ENCODE assay signal across 8 cellular contexts in the genomic region with DNA sequence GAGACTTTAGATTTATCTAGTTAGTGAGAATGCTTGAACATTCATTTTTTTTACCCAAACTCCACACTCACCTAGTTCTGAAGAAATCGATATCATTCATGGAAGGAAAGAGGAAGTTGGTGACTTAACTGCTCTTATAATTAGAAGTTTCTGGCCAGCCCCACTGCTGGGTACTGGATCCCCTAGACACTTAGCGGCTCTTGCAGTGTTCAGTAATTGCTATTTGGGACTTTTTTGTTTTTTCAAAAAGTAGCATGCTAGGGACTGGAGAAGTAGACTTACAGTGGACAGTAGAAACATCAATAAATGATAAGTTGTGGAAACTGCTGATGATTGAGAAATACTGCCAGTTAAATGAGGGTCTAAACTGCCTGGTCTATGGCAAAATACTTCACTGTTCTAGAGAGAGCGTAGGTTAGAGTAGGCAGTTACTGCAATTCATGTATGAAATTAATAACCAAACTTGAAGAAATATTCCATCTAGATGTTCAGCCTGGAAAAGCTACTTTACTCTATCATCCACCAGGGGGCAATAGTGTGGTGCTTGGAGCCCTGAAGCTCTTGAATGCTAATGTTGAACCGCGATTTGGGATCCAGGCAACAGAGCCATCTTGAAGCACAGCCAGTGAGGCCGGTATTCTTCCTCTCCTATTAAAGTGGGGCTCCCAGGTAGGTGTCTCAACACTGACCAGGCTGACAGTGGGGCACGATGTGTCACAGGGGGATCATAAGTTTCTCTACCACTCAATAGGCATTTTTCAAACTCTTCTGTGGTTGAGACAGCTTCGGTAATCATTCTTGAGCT.
A peak's percentile ranks its signal among the peaks of the same experiment; 100 is the strongest.
DNase-seq lines count a peak whose midpoint lies in the region; ATAC-seq and TF ChIP-seq lines count a peak whose summit lies in the region.

No MANE protein-coding gene starts in this region.

- H3K4me2 ChIP-seq in PC-9: no peak overlapping the region

- intact Hi-C loops in PC-9 (cut with micrococcal nuclease; ENCODE audit: unreplicated experiment): loop anchor here (1.0 to 10.0 kb wide), 3 partner anchors 191 to 616 kb away; no protein-coding TSS in a partner anchor

- H3K27me3 ChIP-seq in PC-9 (ENCODE audit: insufficient read depth, low read depth) (no peaks in the 10 kb centered on the region), suprapubic skin (no peaks in the 10 kb centered on the region)
- peaks cover 5% of the 10 kb centered on the region for H3K27me3 ChIP-seq in effector memory CD4-positive, alpha-beta T cell (replicated peaks; ENCODE audit: control insufficient read depth, insufficient read depth, low read length, poor library complexity, severe bottlenecking)

- peak; percentile 82 for TF ChIP-seq CTCF in PC-9 (conservative IDR thresholded peaks at IDR 0.05)
- peak; percentile 16 to 67 for TF ChIP-seq CTCF in suprapubic skin (IDR thresholded peaks at IDR 0.05)

- H3K4me3 ChIP-seq in Jurkat, Clone E6-1 (ENCODE audit: low read length): no peak overlapping the region
- H3K4me3 ChIP-seq in PC-9 (no peak overlapping the region), suprapubic skin (no peak overlapping the region)
- H3K4me3 ChIP-seq in effector memory CD4-positive, alpha-beta T cell (ENCODE audit: insufficient read depth, low read depth, low read length, poor library complexity, severe bottlenecking): no peak overlapping the region

- DNase-seq in GM03348 (ENCODE audit: low spot score): peak; percentile 65
- peak; percentile 57 for DNase-seq in Jurkat, Clone E6-1 (ENCODE audit: low read depth, low spot score)
- DNase-seq in PC-9: peak; percentile 44 to 50
- DNase-seq in cerebellar cortex (ENCODE audit: low spot score): peak; percentile 80
- peak; percentile 46 for DNase-seq in left lobe of liver (ENCODE audit: low spot score)
- no peak for DNase-seq in suprapubic skin (ENCODE audit: low spot score in 2 of 2)
- no peak for DNase-seq in effector memory CD4-positive, alpha-beta T cell

- POLR2A ChIA-PET in PC-9 (lab: Charles Lee; ENCODE audit: unreplicated experiment): interaction anchor here (0.6 to 0.7 kb wide), 3 partner anchors 8 to 304 kb away, joined by 4 to 5 read pairs (median 5); no protein-coding TSS in a partner anchor

- TF ChIP-seq EP300 in suprapubic skin (IDR thresholded peaks at IDR 0.05): no peak

- TF ChIP-seq POLR2A in suprapubic skin (IDR thresholded peaks at IDR 0.05): no peak

- 42% methylated on average over 8 of the region's 8 CpGs for WGBS in suprapubic skin

- H3F3A ChIP-seq in PC-9 (ENCODE audit: insufficient read depth, low read depth): no peaks in the 10 kb centered on the region

- ATAC-seq in GM21515 (IDR thresholded peaks at IDR 0.05; ENCODE audit: unreplicated experiment) (peak; percentile 94), left lobe of liver (peak; percentile 99)

- no TSS peak for BruUV-seq in PC-9 (replicated peaks; lab: Mats Ljungman, UMichigan)

- peak overlapping the region; percentile 7; the same call in 1 of the 2 replicates for H2AFZ ChIP-seq in PC-9

- H3K9me3 ChIP-seq in PC-9 (ENCODE audit: insufficient read depth, low read depth): no peaks in the 10 kb centered on the region
- no peaks in the 10 kb centered on the region for H3K9me3 ChIP-seq in suprapubic skin
- no peaks in the 10 kb centered on the region for H3K9me3 ChIP-seq in effector memory CD4-positive, alpha-beta T cell (ENCODE audit: control insufficient read depth, low read length)

- H3K27ac ChIP-seq in PC-9: no peak overlapping the region
- H3K27ac ChIP-seq in suprapubic skin: no peak overlapping the region
- no peak overlapping the region for H3K27ac ChIP-seq in effector memory CD4-positive, alpha-beta T cell (ENCODE audit: insufficient read depth, low read length, poor library complexity, severe bottlenecking)

- no peaks in the 10 kb centered on the region for H4K20me1 ChIP-seq in PC-9 (ENCODE audit: insufficient read depth)

- H3K9me2 ChIP-seq in PC-9 (ENCODE audit: insufficient read depth): 0 out of 2 replicates have a peak, but pooled peaks cover 4% of the 10 kb centered on the region

- H3K4me1 ChIP-seq in PC-9 (replicated peaks; ENCODE audit: insufficient read depth) (no peaks in the 10 kb centered on the region), suprapubic skin (no peaks in the 10 kb centered on the region)
- no peaks in the 10 kb centered on the region for H3K4me1 ChIP-seq in effector memory CD4-positive, alpha-beta T cell (ENCODE audit: control insufficient read depth, insufficient read depth, low read length, poor library complexity, severe bottlenecking)

- H3K36me3 ChIP-seq in PC-9 (ENCODE audit: low read depth) (no peaks in the 10 kb centered on the region), suprapubic skin (no peaks in the 10 kb centered on the region)
- no peaks in the 10 kb centered on the region for H3K36me3 ChIP-seq in effector memory CD4-positive, alpha-beta T cell (ENCODE audit: control insufficient read depth, insufficient read depth, low read length)

- no peaks in the 10 kb centered on the region for H3K79me2 ChIP-seq in PC-9 (ENCODE audit: low read depth)

- CTCF ChIA-PET in PC-9 (lab: Charles Lee): interaction anchor here (0.6 to 1.9 kb wide), 3 partner anchors 9 to 31 kb away, joined by 3 to 7 read pairs (median 4); no protein-coding TSS in a partner anchor

Comparison
In these comparisons a context has a peak if more than half of its experiments do, and no peak if none do; other contexts are left out.
1. DNase-seq: peak in GM03348 (single experiment), Jurkat, Clone E6-1 (single experiment), PC-9 (2 of 2), cerebellar cortex (single experiment) and left lobe of liver (single experiment); none in suprapubic skin (0 of 2) and effector memory CD4-positive, alpha-beta T cell (0 of 3).